ENCODE assay signal across 34 cellular contexts in genomic region chr13:42361701-42362100, GRCh38.
"Had no signal": no experiment of that assay in that cellular context is flagged by ENCODE, and none has a peak within 500 bp of the region (broad histone marks: within the 10 kb centered on the region; RNA-seq: fewer than 3 reads in every experiment).

No MANE protein-coding gene starts in this region.

- H3K4me1 ChIP-seq: adrenal gland, body of pancreas, gastroesophageal sphincter, right lobe of liver, stomach, suprapubic skin, tibial artery, upper lobe of right lung had no signal

- ATAC-seq: body of pancreas; gastroesophageal sphincter; left colon; naive thymus-derived CD4-positive, alpha-beta T cell; right lobe of liver; stimulated activated memory B cell treated with anti-CD40 and anti-IgM and Interleukin-4, amounts not matched to agents 10 μg/mL and 1 μg/mL and 100 μg/mL, for 72 hours; T-cell; upper lobe of right lung had no signal

- H3K36me3 ChIP-seq: adrenal gland, gastroesophageal sphincter, ovary, right lobe of liver, stomach, suprapubic skin, tibial artery, upper lobe of right lung had no signal

- DNase-seq: activated CD4-positive, alpha-beta memory T cell treated with anti-CD3 and anti-CD28 coated beads for 36 hours; activated CD4-positive, alpha-beta T cell treated with anti-CD3 and anti-CD28 coated beads for 4 hours; activated CD8-positive, alpha-beta memory T cell treated with anti-CD3 and anti-CD28 coated beads, Interleukin-2, amount 50 U/mL, for 4 hours; activated effector memory CD4-positive, alpha-beta T cell treated with anti-CD3 and anti-CD28 coated beads, Interleukin-2, amount 50 U/mL, for 16 hours; activated naive CD4-positive, alpha-beta T cell treated with anti-CD3 and anti-CD28 coated beads for 36 hours; activated naive CD8-positive, alpha-beta T cell treated with anti-CD3 and anti-CD28 coated beads for 36 hours; activated T-cell treated with anti-CD3 and anti-CD28 coated beads, Interleukin-2, amount 50 U/mL, for 1 hour; adrenal gland; aorta; body of pancreas; dorsolateral prefrontal cortex; effector memory CD4-positive, alpha-beta T cell; erythroblast; head of caudate nucleus; hypothalamus; immature natural killer cell; kidney; left colon; mammary epithelial cell; naive thymus-derived CD4-positive, alpha-beta T cell; ovary; right lobe of liver; stimulated activated CD4-positive, alpha-beta T cell treated with anti-CD3 and anti-CD28 coated beads, Interleukin-1b, Interleukin-23, amount 100 ng/mL, for 48 hours; stimulated activated CD4-positive, alpha-beta T cell treated with anti-CD3 and anti-CD28 coated beads, Interleukin-4, amount 100 ng/mL, for 4 hours; stimulated activated CD8-positive, alpha-beta memory T cell treated with anti-CD3 and anti-CD28 coated beads, Interleukin-4, amount 100 ng/mL, for 48 hours; stomach; T-cell; tibial artery; upper lobe of right lung had no signal

- H3K27me3 ChIP-seq: adrenal gland, body of pancreas, dorsolateral prefrontal cortex, gastroesophageal sphincter, right lobe of liver, stomach, tibial artery, upper lobe of right lung had no signal

- H3K27ac ChIP-seq: adrenal gland, body of pancreas, dorsolateral prefrontal cortex, gastroesophageal sphincter, ovary, right lobe of liver, skin epidermis, stomach, suprapubic skin, tibial artery, upper lobe of right lung, VCaP had no signal

- H3K9me3 ChIP-seq: adrenal gland, body of pancreas, gastroesophageal sphincter, ovary, right lobe of liver, stomach, suprapubic skin, tibial artery, upper lobe of right lung had no signal

- H3K4me3 ChIP-seq: adrenal gland, body of pancreas, dorsolateral prefrontal cortex, gastroesophageal sphincter, ovary, right lobe of liver, skin epidermis, stomach, suprapubic skin, tibial artery, upper lobe of right lung had no signal
